9 cellular contexts compared by ENCODE assay signal in genomic region chr16:11100239-11100750, GRCh38.
A peak's percentile ranks its signal among the peaks of the same experiment; 100 is the strongest.
DNase-seq lines count a peak whose midpoint lies in the region; ATAC-seq, FAIRE-seq and TF ChIP-seq lines count a peak whose summit lies in the region.
"Had no signal": no experiment of that assay in that cellular context is flagged by ENCODE, and none has a peak within 500 bp of the region (broad histone marks: within the 10 kb centered on the region; RNA-seq: fewer than 3 reads in every experiment).

No MANE protein-coding gene starts in this region.

- SMC1A ChIA-PET in GM12878 (lab: Charles Lee; ENCODE audit: uncharacterized antibody, unreplicated experiment): interaction anchor here (0.7 to 4.0 kb wide), 26 partner anchors 9 to 199 kb away, joined by 3 to 26 read pairs (median 4); partner anchors contain the start of gene SOCS1

- H3K4me1 ChIP-seq in GM12878 (ENCODE audit: control insufficient read depth, insufficient read depth, low read length): peaks cover 51% of the 10 kb centered on the region
- H3K4me1 ChIP-seq in stomach: peaks cover 49 to 80% (median 68%) of the 10 kb centered on the region in 4 donors

- no peaks in the 10 kb centered on the region for H4K20me1 ChIP-seq in GM12878 (ENCODE audit: control insufficient read depth, insufficient read depth)

- in situ Hi-C loops in GM12878 (cut with MboI): no loop called here

- intact Hi-C loops in GM12878 (cut with micrococcal nuclease; ENCODE audit: unreplicated experiment) (loop anchor here (1.0 to 10.0 kb wide), 5 partner anchors 17 to 255 kb away; partner anchors contain the start of gene SOCS1), stomach (cut with DNase I; ENCODE audit: low total_unique reads) (no loop called here)

- RAD21 ChIA-PET in GM12878 (lab: Charles Lee; ENCODE audit: unreplicated experiment): interaction anchor here (0.6 to 3.3 kb wide), 17 partner anchors 13 to 198 kb away, joined by 3 to 24 read pairs (median 4); no protein-coding TSS in a partner anchor

- peak overlapping the region; percentile 55 for H2AFZ ChIP-seq in GM12878 (ENCODE audit: control insufficient read depth, low read depth, low read length)

- H3K27ac ChIP-seq in GM12878 (ENCODE audit: control insufficient read depth, insufficient read depth) (peak overlapping the region; percentile 84), stomach (peak overlapping the region; percentile 59 to 84 (median 81))

- TF ChIP-seq EP300 in GM12878 (IDR thresholded peaks at IDR 0.05; ENCODE audit: borderline replicate concordance in 1 of 2, control insufficient read depth in 1 of 2, low read depth in 2 of 2, low read length in 2 of 2) (peak in 1 of 2 experiments; percentile 39; a peak in 1 of 4 replicates), stomach (IDR thresholded peaks at IDR 0.05) (no peak)

- H3K4me3 ChIP-seq in MG63: no peak overlapping the region
- no peak overlapping the region for H3K4me3 ChIP-seq in GM12878
- no peak overlapping the region for H3K4me3 ChIP-seq in stomach

- peak; percentile 23 for TF ChIP-seq RAD21 in GM12878 (IDR thresholded peaks at IDR 0.05; ENCODE audit: insufficient read depth, low read depth, low read length)

- peak overlapping the region; percentile 45; the same call in 1 of the 2 replicates for H3K4me2 ChIP-seq in GM12878 (ENCODE audit: control insufficient read depth, insufficient read depth)

- POLR2A ChIA-PET in GM12878 (lab: Charles Lee): interaction anchor here (0.6 to 1.7 kb wide), 7 partner anchors 10 to 135 kb away, joined by 3 to 10 read pairs (median 4); no protein-coding TSS in a partner anchor

- H3K79me2 ChIP-seq in GM12878 (ENCODE audit: control insufficient read depth, insufficient read depth, low read length): no peaks in the 10 kb centered on the region

- peak; percentile 84 for DNase-seq in stimulated activated CD4-positive, alpha-beta T cell treated with anti-CD3 and anti-CD28 coated beads, Interleukin-15, amount 100 ng/mL, for 24 hours
- DNase-seq in stimulated activated CD4-positive, alpha-beta T cell treated with anti-CD3 and anti-CD28 coated beads, Interleukin-4, amount 100 ng/mL, for 4 hours: no peak
- DNase-seq in MG63 (peak; percentile 96), GM12878 (ENCODE audit: low read depth, low spot score) (peak; percentile 74), left kidney (ENCODE audit: low read depth, low spot score) (peak; percentile 81), stomach (peak; percentile 63), DMS53 (lab: John Stamatoyannopoulos, UW) (no peak)

- TF ChIP-seq CTCF in GM12878 (IDR thresholded peaks at IDR 0.05 in 2 of 3, conservative IDR thresholded peaks at IDR 0.05 in 1 of 3; ENCODE audit: control insufficient read depth in 2 of 3, extremely low read depth in 1 of 3, insufficient read depth in 1 of 3, low read depth in 3 of 3, low read length in 3 of 3): peak in 1 of 3 experiments; percentile 24; a peak in 1 of 6 replicates
- peak in 4 of 7 experiments; percentile 26 to 32 (median 30) for TF ChIP-seq CTCF in stomach (IDR thresholded peaks at IDR 0.05)

- peak; percentile 81 for ATAC-seq in GM12878
- ATAC-seq in GM18870 (IDR thresholded peaks at IDR 0.05; ENCODE audit: unreplicated experiment): no peak

- peak; percentile 54 for FAIRE-seq in GM12878 (lab: Jason Lieb, UNC)
- FAIRE-seq: bronchial epithelial cell had no signal

- H3K9ac ChIP-seq in GM12878 (ENCODE audit: control insufficient read depth, insufficient read depth, low read length): peak overlapping the region; percentile 21; the same call in 1 of the 2 replicates

- H3K9me3 ChIP-seq in MG63: no peaks in the 10 kb centered on the region
- H3K9me3 ChIP-seq in GM12878 (replicated peaks; ENCODE audit: control insufficient read depth, insufficient read depth, low read length): no peaks in the 10 kb centered on the region
- no peaks in the 10 kb centered on the region for H3K9me3 ChIP-seq in stomach

- TF ChIP-seq POLR2A in GM12878 (IDR thresholded peaks at IDR 0.05; ENCODE audit: low read depth, low read length) (no peak), stomach (IDR thresholded peaks at IDR 0.05) (no peak)

- H3K36me3 ChIP-seq in MG63: peaks cover 7% of the 10 kb centered on the region
- peaks cover 0 to 3% of the 10 kb centered on the region in 2 experiments; a peak in 1 of 4 replicates for H3K36me3 ChIP-seq in GM12878 (ENCODE audit: control insufficient read depth in 2 of 2, insufficient read depth in 2 of 2, low read length in 1 of 2)
- H3K36me3 ChIP-seq in stomach: peaks cover 0 to 10% (median 0%) of the 10 kb centered on the region in 4 donors

- 2% methylated on average over 6 of the region's 6 CpGs for WGBS in GM12878 (ENCODE audit: insufficient coverage, insufficient replicate concordance, low lambda C conversion rate, missing lambda C conversion rate)
- WGBS in stomach, 5 donors: 17 to 29% (median 22%) methylated on average over 6 of the region's 6 CpGs

- CTCF ChIA-PET in GM12878 (lab: Yijun Ruan, JAX): interaction anchor here (0.9 to 5.0 kb wide), 16 partner anchors 9 to 198 kb away, joined by 3 to 20 read pairs (median 5); no protein-coding TSS in a partner anchor

- H3K27me3 ChIP-seq in MG63: no peaks in the 10 kb centered on the region
- no peaks in the 10 kb centered on the region for H3K27me3 ChIP-seq in GM12878 (replicated peaks in 1 of 2; ENCODE audit: control insufficient read depth in 2 of 2, insufficient read depth in 2 of 2, low read length in 1 of 2)
- no peaks in the 10 kb centered on the region for H3K27me3 ChIP-seq in stomach

- BruUV-seq in GM12878 (replicated peaks; lab: Mats Ljungman, UMichigan): no TSS peak

TF ChIP-seq in GM12878, 131 proteins besides CTCF, POLR2A, EP300 and RAD21 (continues in another document):
- TF ChIP-seq RAD51 (IDR thresholded peaks at IDR 0.05): no peak
- TF ChIP-seq NR2C2 (IDR thresholded peaks at IDR 0.05; ENCODE audit: borderline replicate concordance, control insufficient read depth, insufficient read length, low read depth): no peak
- TF ChIP-seq HCFC1 (IDR thresholded peaks at IDR 0.05; ENCODE audit: low read length): no peak
- peak; percentile 28; the same call in 1 of the 2 replicates for TF ChIP-seq CREB1 (IDR thresholded peaks at IDR 0.05; ENCODE audit: low read depth)
- TF ChIP-seq, protein P1, sequence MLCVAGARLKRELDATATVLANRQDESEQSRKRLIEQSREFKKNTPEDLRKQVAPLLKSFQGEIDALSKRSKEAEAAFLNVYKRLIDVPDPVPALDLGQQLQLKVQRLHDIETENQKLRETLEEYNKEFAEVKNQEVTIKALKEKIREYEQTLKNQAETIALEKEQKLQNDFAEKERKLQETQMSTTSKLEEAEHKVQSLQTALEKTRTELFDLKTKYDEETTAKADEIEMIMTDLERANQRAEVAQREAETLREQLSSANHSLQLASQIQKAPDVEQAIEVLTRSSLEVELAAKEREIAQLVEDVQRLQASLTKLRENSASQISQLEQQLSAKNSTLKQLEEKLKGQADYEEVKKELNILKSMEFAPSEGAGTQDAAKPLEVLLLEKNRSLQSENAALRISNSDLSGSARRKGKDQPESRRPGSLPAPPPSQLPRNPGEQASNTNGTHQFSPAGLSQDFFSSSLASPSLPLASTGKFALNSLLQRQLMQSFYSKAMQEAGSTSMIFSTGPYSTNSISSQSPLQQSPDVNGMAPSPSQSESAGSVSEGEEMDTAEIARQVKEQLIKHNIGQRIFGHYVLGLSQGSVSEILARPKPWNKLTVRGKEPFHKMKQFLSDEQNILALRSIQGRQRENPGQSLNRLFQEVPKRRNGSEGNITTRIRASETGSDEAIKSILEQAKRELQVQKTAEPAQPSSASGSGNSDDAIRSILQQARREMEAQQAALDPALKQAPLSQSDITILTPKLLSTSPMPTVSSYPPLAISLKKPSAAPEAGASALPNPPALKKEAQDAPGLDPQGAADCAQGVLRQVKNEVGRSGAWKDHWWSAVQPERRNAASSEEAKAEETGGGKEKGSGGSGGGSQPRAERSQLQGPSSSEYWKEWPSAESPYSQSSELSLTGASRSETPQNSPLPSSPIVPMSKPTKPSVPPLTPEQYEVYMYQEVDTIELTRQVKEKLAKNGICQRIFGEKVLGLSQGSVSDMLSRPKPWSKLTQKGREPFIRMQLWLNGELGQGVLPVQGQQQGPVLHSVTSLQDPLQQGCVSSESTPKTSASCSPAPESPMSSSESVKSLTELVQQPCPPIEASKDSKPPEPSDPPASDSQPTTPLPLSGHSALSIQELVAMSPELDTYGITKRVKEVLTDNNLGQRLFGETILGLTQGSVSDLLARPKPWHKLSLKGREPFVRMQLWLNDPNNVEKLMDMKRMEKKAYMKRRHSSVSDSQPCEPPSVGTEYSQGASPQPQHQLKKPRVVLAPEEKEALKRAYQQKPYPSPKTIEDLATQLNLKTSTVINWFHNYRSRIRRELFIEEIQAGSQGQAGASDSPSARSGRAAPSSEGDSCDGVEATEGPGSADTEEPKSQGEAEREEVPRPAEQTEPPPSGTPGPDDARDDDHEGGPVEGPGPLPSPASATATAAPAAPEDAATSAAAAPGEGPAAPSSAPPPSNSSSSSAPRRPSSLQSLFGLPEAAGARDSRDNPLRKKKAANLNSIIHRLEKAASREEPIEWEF (IDR thresholded peaks at IDR 0.05; ENCODE audit: insufficient replicate concordance, low read depth, low read length): peak; percentile 45
- no peak for TF ChIP-seq FOS (IDR thresholded peaks at IDR 0.05; ENCODE audit: borderline replicate concordance, extremely low read depth, insufficient read length)
- TF ChIP-seq NFYA (IDR thresholded peaks at IDR 0.05; ENCODE audit: borderline replicate concordance, low read depth, low read length): no peak
- peak; percentile 50; the same call in 1 of the 2 replicates for TF ChIP-seq CBFB (IDR thresholded peaks at IDR 0.05; ENCODE audit: low read depth)
- peak; percentile 93 for TF ChIP-seq NR2F1 (conservative IDR thresholded peaks at IDR 0.05)
- TF ChIP-seq HDGF (IDR thresholded peaks at IDR 0.05): peak; percentile 37; the same call in 1 of the 2 replicates
- peak; percentile 9 for TF ChIP-seq KLF5 (IDR thresholded peaks at IDR 0.05; ENCODE audit: partially characterized antibody)
- no peak for TF ChIP-seq KAT2A (conservative IDR thresholded peaks at IDR 0.05; ENCODE audit: control insufficient read depth, low read depth, low read length)
- peak; percentile 84 for TF ChIP-seq IKZF1 (conservative IDR thresholded peaks at IDR 0.05)
- 0 out of 2 replicates have a peak, but pooled peaks have one; percentile 37 for TF ChIP-seq ZBED1 (IDR thresholded peaks at IDR 0.05; ENCODE audit: borderline replicate concordance)
- peak; percentile 71; the same call in 1 of the 2 replicates for TF ChIP-seq NBN (IDR thresholded peaks at IDR 0.05)
- TF ChIP-seq KDM1A (IDR thresholded peaks at IDR 0.05; ENCODE audit: borderline replicate concordance): no peak

Comparison
In these comparisons a context has a peak if more than half of its experiments do, and no peak if none do; other contexts are left out.
1. DNase-seq: peak in stimulated activated CD4-positive, alpha-beta T cell treated with anti-CD3 and anti-CD28 coated beads, Interleukin-15, amount 100 ng/mL, for 24 hours (single experiment), MG63 (single experiment), GM12878 (single experiment), left kidney (single experiment) and stomach (single experiment); none in stimulated activated CD4-positive, alpha-beta T cell treated with anti-CD3 and anti-CD28 coated beads, Interleukin-4, amount 100 ng/mL, for 4 hours (0 of 2) and DMS53 (single experiment).